ENCODE assay signal across 9 cellular contexts in genomic region chr2:144518744-144519596, GRCh38. TPM values are rescaled to one million over a fixed set of nuclear protein-coding genes. Genes with fewer than 3 reads are reported as not detected.
DNase-seq lines count a peak whose midpoint lies in the region; ATAC-seq and TF ChIP-seq lines count a peak whose summit lies in the region.
"Had no signal": no experiment of that assay in that cellular context is flagged by ENCODE, and none has a peak within 500 bp of the region (broad histone marks: within the 10 kb centered on the region; RNA-seq: fewer than 3 reads in every experiment).

No MANE protein-coding gene starts in this region.

- H3K36me3 ChIP-seq in mucosa of rectum (ENCODE audit: control insufficient read depth in 2 of 2, insufficient read depth in 2 of 2, low read length in 2 of 2), result no peaks in the 10 kb centered on the region

- peak; percentile 45 for ATAC-seq in GM18873 (IDR thresholded peaks at IDR 0.05; ENCODE audit: low FRiP score, unreplicated experiment)
- peak; percentile 37 for ATAC-seq in HG02970 (IDR thresholded peaks at IDR 0.05; ENCODE audit: low FRiP score, unreplicated experiment)
- ATAC-seq in activated naive CD4-positive, alpha-beta T cell treated with anti-CD3 and anti-CD28 coated beads, Interleukin-2, amount 50 U/mL, for 72 hours, result no peak
- ATAC-seq in stimulated activated effector memory CD8-positive, alpha-beta T cell treated with anti-CD3 and anti-CD28 coated beads, Interleukin-12 subunit alpha, Interleukin-12 subunit beta, amount 100 ng/mL, for 72 hours, result no peak

- peaks cover 18 to 42% of the 10 kb centered on the region in 2 donors for H3K27me3 ChIP-seq in mucosa of rectum (ENCODE audit: control insufficient read depth in 2 of 2, insufficient read depth in 2 of 2, low read length in 2 of 2)

- H3K9me3 ChIP-seq in mucosa of rectum (ENCODE audit: control insufficient read depth in 2 of 2, low read length in 2 of 2), result no peaks in the 10 kb centered on the region

- H3K4me3 Mint-ChIP-seq in stimulated activated effector memory CD8-positive, alpha-beta T cell treated with anti-CD3 and anti-CD28 coated beads, Interleukin-12 subunit alpha, Interleukin-12 subunit beta, amount 100 ng/mL, for 72 hours, result no peak overlapping the region

- H3K9ac ChIP-seq in mucosa of rectum (ENCODE audit: low read depth in 1 of 2, low read length in 2 of 2), result peak overlapping the region; percentile 68 to 73

- peak overlapping the region; percentile 84 for H3K4me3 ChIP-seq in WI38 (ENCODE audit: low read depth, low read length)
- H3K4me3 ChIP-seq in mucosa of rectum (ENCODE audit: low read length in 2 of 2), result peak overlapping the region; percentile 55 to 84

- peaks cover 3 to 6% of the 10 kb centered on the region in 2 donors for H3K4me1 ChIP-seq in mucosa of rectum (ENCODE audit: control insufficient read depth in 2 of 2, insufficient read depth in 2 of 2, low read length in 2 of 2)

- H3K27ac Mint-ChIP-seq in activated naive CD4-positive, alpha-beta T cell treated with anti-CD3 and anti-CD28 coated beads, Interleukin-2, amount 50 U/mL, for 72 hours, result no peak overlapping the region
- H3K27ac Mint-ChIP-seq in stimulated activated effector memory CD8-positive, alpha-beta T cell treated with anti-CD3 and anti-CD28 coated beads, Interleukin-12 subunit alpha, Interleukin-12 subunit beta, amount 100 ng/mL, for 72 hours, result no peak overlapping the region

- H3K4me1 Mint-ChIP-seq in stimulated activated effector memory CD8-positive, alpha-beta T cell treated with anti-CD3 and anti-CD28 coated beads, Interleukin-12 subunit alpha, Interleukin-12 subunit beta, amount 100 ng/mL, for 72 hours, result peaks cover 32% of the 10 kb centered on the region

- no peak for TF ChIP-seq CTCF in WI38 (IDR thresholded peaks at IDR 0.05; ENCODE audit: low read depth, low read length)

- H3K9me3 Mint-ChIP-seq in activated naive CD4-positive, alpha-beta T cell treated with anti-CD3 and anti-CD28 coated beads, Interleukin-2, amount 50 U/mL, for 72 hours, result no peaks in the 10 kb centered on the region
- H3K9me3 Mint-ChIP-seq in stimulated activated effector memory CD8-positive, alpha-beta T cell treated with anti-CD3 and anti-CD28 coated beads, Interleukin-12 subunit alpha, Interleukin-12 subunit beta, amount 100 ng/mL, for 72 hours, result no peaks in the 10 kb centered on the region

- DNase-seq in NCI-H1105 treated with DMSO at 0.1 percent for 48 hours (lab: John Stamatoyannopoulos, UW), result no peak
- no peak for DNase-seq in cortex of kidney (lab: John Stamatoyannopoulos, UW)
- no peak for DNase-seq in activated naive CD4-positive, alpha-beta T cell treated with anti-CD3 and anti-CD28 coated beads, Interleukin-2, amount 50 U/mL, for 72 hours (ENCODE audit: low spot score in 2 of 2)
- DNase-seq in stimulated activated effector memory CD8-positive, alpha-beta T cell treated with anti-CD3 and anti-CD28 coated beads, Interleukin-12 subunit alpha, Interleukin-12 subunit beta, amount 100 ng/mL, for 72 hours (ENCODE audit: low spot score in 2 of 2), result no peak

- H3K27ac ChIP-seq in mucosa of rectum (ENCODE audit: low read depth in 2 of 2, low read length in 2 of 2), result peak overlapping the region; percentile 86 to 92
- H3K27ac ChIP-seq: VCaP had no signal

- H3K36me3 Mint-ChIP-seq in activated naive CD4-positive, alpha-beta T cell treated with anti-CD3 and anti-CD28 coated beads, Interleukin-2, amount 50 U/mL, for 72 hours, result peaks cover 5 to 10% of the 10 kb centered on the region in 2 donors
- H3K36me3 Mint-ChIP-seq in stimulated activated effector memory CD8-positive, alpha-beta T cell treated with anti-CD3 and anti-CD28 coated beads, Interleukin-12 subunit alpha, Interleukin-12 subunit beta, amount 100 ng/mL, for 72 hours, result peaks cover 27% of the 10 kb centered on the region

RNA-seq across cellular contexts. Expression of gene ZEB2, which starts 0.9 kb away (rescaled TPM):
- 1 to 10 TPM; 4.1 to 6.1 TPM for total RNA-seq in activated naive CD4-positive, alpha-beta T cell treated with anti-CD3 and anti-CD28 coated beads, Interleukin-2, amount 50 U/mL, for 72 hours

Comparison
In these comparisons a context has a peak if more than half of its experiments do, and no peak if none do; other contexts are left out.
1. ATAC-seq: peak in GM18873 (single experiment) and HG02970 (single experiment); none in activated naive CD4-positive, alpha-beta T cell treated with anti-CD3 and anti-CD28 coated beads, Interleukin-2, amount 50 U/mL, for 72 hours (0 of 2) and stimulated activated effector memory CD8-positive, alpha-beta T cell treated with anti-CD3 and anti-CD28 coated beads, Interleukin-12 subunit alpha, Interleukin-12 subunit beta, amount 100 ng/mL, for 72 hours (single experiment).